Comparison of ENCODE assay signal across 19 cellular contexts in the genomic region with DNA sequence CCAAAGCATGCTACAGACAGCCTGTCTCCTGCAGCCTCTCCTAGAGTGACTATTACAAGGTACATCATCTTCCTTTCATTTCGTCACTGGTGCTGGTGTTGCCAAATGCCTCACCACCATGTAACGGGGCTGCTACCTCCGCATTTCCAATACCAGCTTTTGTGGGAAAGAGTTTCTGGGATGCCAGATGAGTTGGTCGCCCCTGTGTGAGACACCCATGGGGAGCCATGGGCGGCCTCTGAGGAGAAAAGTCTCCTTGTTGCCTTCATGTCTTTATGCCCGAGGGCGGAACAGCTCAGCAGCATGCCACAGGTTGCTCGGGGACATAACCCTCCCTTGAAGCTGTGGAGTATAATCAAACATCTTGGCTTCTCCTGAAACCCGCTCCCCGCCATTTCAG.
DNase-seq lines count a peak whose midpoint lies in the region; ATAC-seq and TF ChIP-seq lines count a peak whose summit lies in the region.
"Had no signal": no experiment of that assay in that cellular context is flagged by ENCODE, and none has a peak within 500 bp of the region (broad histone marks: within the 10 kb centered on the region; RNA-seq: fewer than 3 reads in every experiment).

No MANE protein-coding gene starts in this region.

- peaks cover 31% of the 10 kb centered on the region for H3K4me1 ChIP-seq in SJCRH30
- no peaks in the 10 kb centered on the region for H3K4me1 ChIP-seq in neural progenitor cell
- no peaks in the 10 kb centered on the region; the same call in 1 of the 2 replicates for H3K4me1 ChIP-seq in GM23338 (ENCODE audit: insufficient read depth)
- H3K4me1 ChIP-seq: BLaER1, Caco-2 had no signal

- no peak overlapping the region for H3K9ac ChIP-seq in neural progenitor cell
- H3K9ac ChIP-seq: BLaER1, GM23248 had no signal

- H3K4me3 ChIP-seq in SJCRH30 (no peak overlapping the region), neural progenitor cell (no peak overlapping the region), GM23338 (no peak overlapping the region)
- H3K4me3 ChIP-seq: BLaER1, GM23248 had no signal

- TF ChIP-seq CTCF in neural progenitor cell (IDR thresholded peaks at IDR 0.05) = no peak
- TF ChIP-seq CTCF in GM23338 (conservative IDR thresholded peaks at IDR 0.05; ENCODE audit: low read depth in 2 of 2) = no peak

- H4K20me1 ChIP-seq in neural progenitor cell (ENCODE audit: low read depth) (no peaks in the 10 kb centered on the region), GM23338 (replicated peaks; ENCODE audit: insufficient read depth) (no peaks in the 10 kb centered on the region)
- H4K20me1 ChIP-seq: BLaER1 had no signal

- peaks cover 9% of the 10 kb centered on the region for H3K27me3 Mint-ChIP-seq in neural progenitor cell (ENCODE audit: insufficient read depth, low read depth)
- H3K27me3 Mint-ChIP-seq in GM23338 (ENCODE audit: insufficient read depth, low read depth, poor library complexity) = peaks cover 4% of the 10 kb centered on the region
- H3K27me3 Mint-ChIP-seq: B cell; CD4-positive, CD25-positive, alpha-beta regulatory T cell had no signal

- no peaks in the 10 kb centered on the region for H3F3A ChIP-seq in neural progenitor cell (ENCODE audit: low read depth)
- no peaks in the 10 kb centered on the region for H3F3A ChIP-seq in GM23338 (replicated peaks; ENCODE audit: low read depth)

- H3K4me1 Mint-ChIP-seq in neural progenitor cell (peaks cover 19% of the 10 kb centered on the region), GM23338 (no peaks in the 10 kb centered on the region; the same call in 2 of the 3 replicates)
- H3K4me1 Mint-ChIP-seq: B cell; CD4-positive, CD25-positive, alpha-beta regulatory T cell had no signal

- peak overlapping the region; percentile 51 for H3K27ac Mint-ChIP-seq in neural progenitor cell
- H3K27ac Mint-ChIP-seq in GM23338 = no peak overlapping the region
- H3K27ac Mint-ChIP-seq: B cell; CD4-positive, CD25-positive, alpha-beta regulatory T cell; CD8-positive, alpha-beta T cell; H9 had no signal

- H3K27me3 ChIP-seq in SJCRH30 (no peaks in the 10 kb centered on the region), neural progenitor cell (no peaks in the 10 kb centered on the region), GM23338 (ENCODE audit: insufficient read depth) (no peaks in the 10 kb centered on the region)
- H3K27me3 ChIP-seq: BLaER1 had no signal

- no peaks in the 10 kb centered on the region for H3K9me2 ChIP-seq in GM23338 (ENCODE audit: insufficient read depth)

- peaks cover 6% of the 10 kb centered on the region for H3K9me3 Mint-ChIP-seq in neural progenitor cell
- H3K9me3 Mint-ChIP-seq in GM23338 = peaks cover 7% of the 10 kb centered on the region
- H3K9me3 Mint-ChIP-seq: CD8-positive, alpha-beta T cell had no signal

- H2AFZ ChIP-seq in neural progenitor cell (replicated peaks) = peak overlapping the region; percentile 26
- no peak overlapping the region for H2AFZ ChIP-seq in GM23338
- H2AFZ ChIP-seq: GM23248 had no signal

- H3K27ac ChIP-seq in SJCRH30 (peak overlapping the region; percentile 2; the same call in 1 of the 2 replicates), neural progenitor cell (no peak overlapping the region), GM23338 (ENCODE audit: low read depth) (no peak overlapping the region)
- H3K27ac ChIP-seq: 22Rv1, BLaER1, C4-2B, GM23248 had no signal

- H3K36me3 ChIP-seq in SJCRH30 (no peaks in the 10 kb centered on the region), neural progenitor cell (no peaks in the 10 kb centered on the region), GM23338 (ENCODE audit: insufficient read depth) (no peaks in the 10 kb centered on the region; the same call in 1 of the 2 replicates)
- H3K36me3 ChIP-seq: BLaER1 had no signal

- H3K4me2 ChIP-seq in neural progenitor cell (no peak overlapping the region), GM23338 (no peak overlapping the region)
- H3K4me2 ChIP-seq: BLaER1 had no signal

- no peak overlapping the region for H3K4me3 Mint-ChIP-seq in neural progenitor cell
- no peak overlapping the region for H3K4me3 Mint-ChIP-seq in GM23338
- H3K4me3 Mint-ChIP-seq: B cell; CD4-positive, CD25-positive, alpha-beta regulatory T cell; CD8-positive, alpha-beta T cell; H9 had no signal

- H3K36me3 Mint-ChIP-seq in neural progenitor cell (peaks cover 3% of the 10 kb centered on the region), GM23338 (ENCODE audit: low read depth) (peaks cover 11% of the 10 kb centered on the region; the same call in 2 of the 3 replicates)
- H3K36me3 Mint-ChIP-seq: CD4-positive, CD25-positive, alpha-beta regulatory T cell; CD8-positive, alpha-beta T cell had no signal

- peak; percentile 39 for DNase-seq in DMS53 (lab: John Stamatoyannopoulos, UW)
- DNase-seq in DMS53 treated with DMSO at 0.1 percent for 48 hours (lab: John Stamatoyannopoulos, UW; ENCODE audit: unreplicated experiment) = no peak
- DNase-seq in SJCRH30 = no peak
- no peak for DNase-seq in neural progenitor cell (ENCODE audit: low spot score)
- DNase-seq in GM23338 (ENCODE audit: low spot score) = no peak
- DNase-seq in glomerular visceral epithelial cell (ENCODE audit: extremely low spot score) = no peak
- DNase-seq: Caco-2; CD4-positive, CD25-positive, alpha-beta regulatory T cell; CD8-positive, alpha-beta T cell; DMS153; DMS79 treated with DMSO at 0.1 percent for 48 hours; GF-D8; GM23248; H9 had no signal

- no peaks in the 10 kb centered on the region for H3K79me2 ChIP-seq in neural progenitor cell (ENCODE audit: low read depth)
- no peaks in the 10 kb centered on the region for H3K79me2 ChIP-seq in GM23338 (replicated peaks; ENCODE audit: insufficient read depth)

- no peak for ATAC-seq in GM23338
- ATAC-seq: CD8-positive, alpha-beta T cell; HCT116 had no signal

- H3K9me3 ChIP-seq in SJCRH30 (replicated peaks) (peaks cover 6% of the 10 kb centered on the region; the same call in 1 of the 2 replicates), neural progenitor cell (ENCODE audit: low read depth) (no peaks in the 10 kb centered on the region)
- H3K9me3 ChIP-seq: Caco-2 had no signal

TF ChIP-seq in GM23338, 12 proteins besides CTCF, POLR2A, EP300 and RAD21 (continues in another document):
- TF ChIP-seq EZH2phosphoT487 (IDR thresholded peaks at IDR 0.05; ENCODE audit: unreplicated experiment) = no peak
- no peak for TF ChIP-seq STAT1 (IDR thresholded peaks at IDR 0.05; ENCODE audit: unreplicated experiment)
- TF ChIP-seq, protein P1, sequence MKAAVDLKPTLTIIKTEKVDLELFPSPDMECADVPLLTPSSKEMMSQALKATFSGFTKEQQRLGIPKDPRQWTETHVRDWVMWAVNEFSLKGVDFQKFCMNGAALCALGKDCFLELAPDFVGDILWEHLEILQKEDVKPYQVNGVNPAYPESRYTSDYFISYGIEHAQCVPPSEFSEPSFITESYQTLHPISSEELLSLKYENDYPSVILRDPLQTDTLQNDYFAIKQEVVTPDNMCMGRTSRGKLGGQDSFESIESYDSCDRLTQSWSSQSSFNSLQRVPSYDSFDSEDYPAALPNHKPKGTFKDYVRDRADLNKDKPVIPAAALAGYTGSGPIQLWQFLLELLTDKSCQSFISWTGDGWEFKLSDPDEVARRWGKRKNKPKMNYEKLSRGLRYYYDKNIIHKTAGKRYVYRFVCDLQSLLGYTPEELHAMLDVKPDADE (IDR thresholded peaks at IDR 0.05) = no peak
- no peak for TF ChIP-seq ZNF331 (CRISPR knock-in tag; IDR thresholded peaks at IDR 0.05; ENCODE audit: low read depth)
- no peak for TF ChIP-seq EZH2 (IDR thresholded peaks at IDR 0.05; ENCODE audit: low read depth, unreplicated experiment)
- TF ChIP-seq, protein P2, sequence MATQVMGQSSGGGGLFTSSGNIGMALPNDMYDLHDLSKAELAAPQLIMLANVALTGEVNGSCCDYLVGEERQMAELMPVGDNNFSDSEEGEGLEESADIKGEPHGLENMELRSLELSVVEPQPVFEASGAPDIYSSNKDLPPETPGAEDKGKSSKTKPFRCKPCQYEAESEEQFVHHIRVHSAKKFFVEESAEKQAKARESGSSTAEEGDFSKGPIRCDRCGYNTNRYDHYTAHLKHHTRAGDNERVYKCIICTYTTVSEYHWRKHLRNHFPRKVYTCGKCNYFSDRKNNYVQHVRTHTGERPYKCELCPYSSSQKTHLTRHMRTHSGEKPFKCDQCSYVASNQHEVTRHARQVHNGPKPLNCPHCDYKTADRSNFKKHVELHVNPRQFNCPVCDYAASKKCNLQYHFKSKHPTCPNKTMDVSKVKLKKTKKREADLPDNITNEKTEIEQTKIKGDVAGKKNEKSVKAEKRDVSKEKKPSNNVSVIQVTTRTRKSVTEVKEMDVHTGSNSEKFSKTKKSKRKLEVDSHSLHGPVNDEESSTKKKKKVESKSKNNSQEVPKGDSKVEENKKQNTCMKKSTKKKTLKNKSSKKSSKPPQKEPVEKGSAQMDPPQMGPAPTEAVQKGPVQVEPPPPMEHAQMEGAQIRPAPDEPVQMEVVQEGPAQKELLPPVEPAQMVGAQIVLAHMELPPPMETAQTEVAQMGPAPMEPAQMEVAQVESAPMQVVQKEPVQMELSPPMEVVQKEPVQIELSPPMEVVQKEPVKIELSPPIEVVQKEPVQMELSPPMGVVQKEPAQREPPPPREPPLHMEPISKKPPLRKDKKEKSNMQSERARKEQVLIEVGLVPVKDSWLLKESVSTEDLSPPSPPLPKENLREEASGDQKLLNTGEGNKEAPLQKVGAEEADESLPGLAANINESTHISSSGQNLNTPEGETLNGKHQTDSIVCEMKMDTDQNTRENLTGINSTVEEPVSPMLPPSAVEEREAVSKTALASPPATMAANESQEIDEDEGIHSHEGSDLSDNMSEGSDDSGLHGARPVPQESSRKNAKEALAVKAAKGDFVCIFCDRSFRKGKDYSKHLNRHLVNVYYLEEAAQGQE (IDR thresholded peaks at IDR 0.05; ENCODE audit: unreplicated experiment) = no peak
- no peak for TF ChIP-seq NANOG (IDR thresholded peaks at IDR 0.05; ENCODE audit: borderline replicate concordance)
- TF ChIP-seq POLR2AphosphoS5 (IDR thresholded peaks at IDR 0.05; ENCODE audit: low read depth) = no peak
- no peak for TF ChIP-seq ZNF114 (CRISPR knock-in tag; IDR thresholded peaks at IDR 0.05)
